ENCODE assay signal across 17 cellular contexts in the genomic region with DNA sequence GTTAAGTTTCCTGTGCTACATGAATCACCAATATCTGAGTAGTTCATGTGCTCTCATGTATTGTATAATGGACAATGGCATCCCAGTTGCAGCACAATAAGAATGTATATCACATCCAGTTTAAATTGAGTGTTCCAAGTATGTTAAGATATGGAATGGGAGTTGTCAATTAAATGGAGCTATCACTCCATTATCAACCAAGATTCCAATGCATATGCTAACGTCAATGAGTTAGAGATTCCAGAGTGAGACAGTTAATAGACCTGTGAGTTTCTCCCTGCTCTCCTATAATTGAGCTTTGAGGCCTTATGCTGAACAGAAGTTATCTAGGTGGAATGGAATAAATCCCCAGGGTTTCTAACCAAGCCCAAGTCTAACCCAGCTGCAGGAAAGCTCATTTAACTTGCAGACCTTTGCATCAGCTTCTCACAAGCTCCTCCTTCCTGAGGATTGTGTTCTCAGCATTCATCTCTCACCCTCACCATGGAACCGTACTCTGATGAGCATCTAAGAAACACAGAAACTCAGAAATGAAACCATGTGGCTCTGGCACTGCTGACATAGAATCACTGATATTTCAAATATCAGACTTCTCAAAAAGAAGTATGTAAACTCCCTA.
DNase-seq lines count a peak whose midpoint lies in the region; ATAC-seq and TF ChIP-seq lines count a peak whose summit lies in the region.
"Had no signal": no experiment of that assay in that cellular context is flagged by ENCODE, and none has a peak within 500 bp of the region (broad histone marks: within the 10 kb centered on the region; RNA-seq: fewer than 3 reads in every experiment).

No MANE protein-coding gene starts in this region.

- DNase-seq in AG10803 (ENCODE audit: low read depth) (peak; percentile 51), MM.1S (peak; percentile 60), choroid plexus epithelial cell (ENCODE audit: low read depth) (peak; percentile 51), left lobe of liver (ENCODE audit: low spot score) (no peak), SHP77 (lab: John Stamatoyannopoulos, UW) (no peak), nucleus accumbens (lab: John Stamatoyannopoulos, UW) (no peak), substantia nigra (lab: John Stamatoyannopoulos, UW) (no peak), NCI-H748 treated with DMSO at 0.1 percent for 48 hours (lab: John Stamatoyannopoulos, UW) (no peak)
- DNase-seq: activated CD4-positive, alpha-beta T cell treated with anti-CD3 and anti-CD28 coated beads for 36 hours; activated gamma-delta T cell; GF-D8; glutamatergic neuron; midbrain; NCI-H2029; NCI-H524 treated with DMSO at 0.1 percent for 48 hours; right cardiac atrium; stimulated activated CD4-positive, alpha-beta T cell treated with anti-CD3 and anti-CD28 coated beads, Interleukin-2, amount 100 ng/mL, for 24 hours had no signal

- H3K4me3 ChIP-seq in AG10803 (ENCODE audit: low read length) = no peak overlapping the region
- H3K4me3 ChIP-seq in MM.1S (ENCODE audit: low read length) = no peak overlapping the region
- no peak overlapping the region for H3K4me3 ChIP-seq in choroid plexus epithelial cell (ENCODE audit: low read depth, low read length)

- no peak for TF ChIP-seq CTCF in AG10803 (conservative IDR thresholded peaks at IDR 0.05; ENCODE audit: low read length)
- no peak for TF ChIP-seq CTCF in MM.1S (IDR thresholded peaks at IDR 0.05; ENCODE audit: low read length)
- no peak for TF ChIP-seq CTCF in choroid plexus epithelial cell (conservative IDR thresholded peaks at IDR 0.05; ENCODE audit: low read depth, low read length)

- H3K9ac ChIP-seq in MM.1S (ENCODE audit: low read length) = no peak overlapping the region

- ATAC-seq in left lobe of liver = peak; percentile 11
- ATAC-seq: activated CD4-positive, alpha-beta T cell treated with anti-CD3 and anti-CD28 coated beads for 36 hours; right cardiac atrium had no signal

- H3K4me1 ChIP-seq in MM.1S (ENCODE audit: low read length) = peaks cover 11% of the 10 kb centered on the region

- H3K4me2 ChIP-seq in MM.1S (ENCODE audit: low read depth, low read length) = peak overlapping the region; percentile 9; the same call in 1 of the 2 replicates

- 0 out of 2 replicates have a peak, but pooled peaks cover 2% of the 10 kb centered on the region for H3K9me2 ChIP-seq in MM.1S (replicated peaks; ENCODE audit: insufficient read depth, low read length)

- H4K20me1 ChIP-seq in MM.1S (ENCODE audit: insufficient read depth, low read length) = no peaks in the 10 kb centered on the region

- H3F3A ChIP-seq in MM.1S (ENCODE audit: insufficient read depth, low read length) = peaks cover 8% of the 10 kb centered on the region; the same call in 1 of the 2 replicates

- H3K27ac ChIP-seq in MM.1S (ENCODE audit: low read length) (peak overlapping the region; percentile 26; the same call in 1 of the 2 replicates), substantia nigra (ENCODE audit: low read depth, low read length, poor library complexity, severe bottlenecking) (no peak overlapping the region)

- H3K27me3 ChIP-seq in MM.1S (replicated peaks; ENCODE audit: insufficient read depth, low read length) = no peaks in the 10 kb centered on the region

- no peaks in the 10 kb centered on the region for H3K9me3 ChIP-seq in MM.1S (replicated peaks; ENCODE audit: insufficient read depth, low read length)

- H2AFZ ChIP-seq in MM.1S (ENCODE audit: low read length) = 0 out of 2 replicates have a peak overlapping the region, but pooled peaks have one; percentile 15

- H3K36me3 ChIP-seq in MM.1S (replicated peaks; ENCODE audit: insufficient read depth, low read length) = no peaks in the 10 kb centered on the region

- no peaks in the 10 kb centered on the region for H3K79me2 ChIP-seq in MM.1S (ENCODE audit: low read length)

Comparison
In these comparisons a context has a peak if more than half of its experiments do, and no peak if none do; other contexts are left out.
1. DNase-seq: peak in AG10803 (single experiment), MM.1S (single experiment) and choroid plexus epithelial cell (single experiment); none in left lobe of liver (single experiment), SHP77 (0 of 2), nucleus accumbens (0 of 56), substantia nigra (0 of 49) and NCI-H748 treated with DMSO at 0.1 percent for 48 hours (single experiment).